ENCODE assay signal across 10 cellular contexts in genomic region chr1:45864124-45864721, GRCh38.
DNase-seq lines count a peak whose midpoint lies in the region; ATAC-seq and TF ChIP-seq lines count a peak whose summit lies in the region.
"Had no signal": no experiment of that assay in that cellular context is flagged by ENCODE, and none has a peak within 500 bp of the region (broad histone marks: within the 10 kb centered on the region; RNA-seq: fewer than 3 reads in every experiment).

No MANE protein-coding gene starts in this region.

- DNase-seq in BJ (ENCODE audit: low read depth) = no peak
- DNase-seq in NCI-H146 treated with DMSO at 0.1 percent for 48 hours (lab: John Stamatoyannopoulos, UW; ENCODE audit: unreplicated experiment) = peak; percentile 5
- peak; percentile 51 for DNase-seq in cerebellar cortex (ENCODE audit: low spot score)
- DNase-seq in neural crest cell (ENCODE audit: low read depth, low spot score) = no peak
- DNase-seq in naive thymus-derived CD4-positive, alpha-beta T cell = no peak
- DNase-seq in NCI-H774 (lab: John Stamatoyannopoulos, UW) = no peak
- DNase-seq in ascending aorta (ENCODE audit: low spot score in 2 of 2) = no peak
- DNase-seq: trophoblast cell had no signal

- no peaks in the 10 kb centered on the region for H3K4me1 ChIP-seq in naive thymus-derived CD4-positive, alpha-beta T cell (ENCODE audit: control insufficient read depth in 2 of 2, insufficient read depth in 2 of 2, low read length in 2 of 2)
- H3K4me1 ChIP-seq in ascending aorta = no peaks in the 10 kb centered on the region

- no peaks in the 10 kb centered on the region for H3K36me3 Mint-ChIP-seq in neural crest cell (ENCODE audit: low read depth)
- peaks cover 0 to 4% (median 0%) of the 10 kb centered on the region in 5 donors for H3K36me3 Mint-ChIP-seq in naive thymus-derived CD4-positive, alpha-beta T cell
- H3K36me3 Mint-ChIP-seq: activated naive CD4-positive, alpha-beta T cell treated with anti-CD3 and anti-CD28 coated beads, Interleukin-2, amount 50 U/mL, for 24 hours had no signal

- TF ChIP-seq CTCF in BJ (IDR thresholded peaks at IDR 0.05; ENCODE audit: insufficient read depth, low read depth, low read length) (no peak), neural crest cell (conservative IDR thresholded peaks at IDR 0.05) (no peak), ascending aorta (IDR thresholded peaks at IDR 0.05) (no peak)

- no peaks in the 10 kb centered on the region for H3K9me3 ChIP-seq in naive thymus-derived CD4-positive, alpha-beta T cell (ENCODE audit: control insufficient read depth in 2 of 3, low read length in 3 of 3)
- no peaks in the 10 kb centered on the region for H3K9me3 ChIP-seq in ascending aorta

- H3K36me3 ChIP-seq in BJ (ENCODE audit: control insufficient read depth, insufficient read depth, low read length) = no peaks in the 10 kb centered on the region
- H3K36me3 ChIP-seq in naive thymus-derived CD4-positive, alpha-beta T cell (ENCODE audit: control insufficient read depth in 2 of 3, insufficient read depth in 3 of 3, low read length in 3 of 3) = no peaks in the 10 kb centered on the region
- no peaks in the 10 kb centered on the region for H3K36me3 ChIP-seq in ascending aorta

- H3K4me3 ChIP-seq in BJ (ENCODE audit: low read depth, low read length) (peak overlapping the region; percentile 37), ascending aorta (peak overlapping the region in 1 of 2 donors; percentile 28)
- no peak overlapping the region for H3K4me3 ChIP-seq in naive thymus-derived CD4-positive, alpha-beta T cell (ENCODE audit: low read length)

- peaks cover 57% of the 10 kb centered on the region for H3K4me1 Mint-ChIP-seq in neural crest cell
- peaks cover 5 to 19% (median 16%) of the 10 kb centered on the region in 7 donors for H3K4me1 Mint-ChIP-seq in naive thymus-derived CD4-positive, alpha-beta T cell

- no peak for ATAC-seq in GM18907 (IDR thresholded peaks at IDR 0.05; ENCODE audit: unreplicated experiment)
- no peak for ATAC-seq in naive thymus-derived CD4-positive, alpha-beta T cell

- intact Hi-C loops in naive thymus-derived CD4-positive, alpha-beta T cell (cut with micrococcal nuclease) = no loop called here
- intact Hi-C loops in ascending aorta (cut with DNase I) = no loop called here

- no peaks in the 10 kb centered on the region for H3K9me3 Mint-ChIP-seq in neural crest cell
- peaks cover 0 to under 1% (median 0%) of the 10 kb centered on the region in 11 donors for H3K9me3 Mint-ChIP-seq in naive thymus-derived CD4-positive, alpha-beta T cell
- H3K9me3 Mint-ChIP-seq: activated naive CD4-positive, alpha-beta T cell treated with anti-CD3 and anti-CD28 coated beads, Interleukin-2, amount 50 U/mL, for 24 hours had no signal

- no peak overlapping the region for H3K27ac Mint-ChIP-seq in neural crest cell (ENCODE audit: unreplicated experiment)
- no peak overlapping the region for H3K27ac Mint-ChIP-seq in naive thymus-derived CD4-positive, alpha-beta T cell
- H3K27ac Mint-ChIP-seq: activated naive CD4-positive, alpha-beta T cell treated with anti-CD3 and anti-CD28 coated beads, Interleukin-2, amount 50 U/mL, for 24 hours had no signal

- no peak overlapping the region for H3K27ac ChIP-seq in naive thymus-derived CD4-positive, alpha-beta T cell (ENCODE audit: low read depth, low read length)
- no peak overlapping the region for H3K27ac ChIP-seq in ascending aorta

- POLR2A ChIA-PET in BJ (lab: Charles Lee) = no interaction called here
- POLR2A ChIA-PET in naive thymus-derived CD4-positive, alpha-beta T cell (lab: Charles Lee) = no interaction called here

- peak overlapping the region; percentile 9 for H3K4me3 Mint-ChIP-seq in neural crest cell
- no peak overlapping the region for H3K4me3 Mint-ChIP-seq in naive thymus-derived CD4-positive, alpha-beta T cell
- H3K4me3 Mint-ChIP-seq: activated naive CD4-positive, alpha-beta T cell treated with anti-CD3 and anti-CD28 coated beads, Interleukin-2, amount 50 U/mL, for 24 hours had no signal

- no peaks in the 10 kb centered on the region for H3K27me3 Mint-ChIP-seq in neural crest cell (ENCODE audit: low read depth)
- H3K27me3 Mint-ChIP-seq in naive thymus-derived CD4-positive, alpha-beta T cell = no peaks in the 10 kb centered on the region
- H3K27me3 Mint-ChIP-seq: activated naive CD4-positive, alpha-beta T cell treated with anti-CD3 and anti-CD28 coated beads, Interleukin-2, amount 50 U/mL, for 24 hours had no signal

- CTCF ChIA-PET in BJ (lab: Yijun Ruan, JAX) = interaction anchor here (0.7 to 2.1 kb wide), 4 partner anchors 9 to 533 kb away, joined by 3 to 6 read pairs (median 4); no protein-coding TSS in a partner anchor
- CTCF ChIA-PET in naive thymus-derived CD4-positive, alpha-beta T cell (lab: Charles Lee) = no interaction called here

- H3K27me3 ChIP-seq in BJ (ENCODE audit: control insufficient read depth, insufficient read depth, low read length) (no peaks in the 10 kb centered on the region), ascending aorta (no peaks in the 10 kb centered on the region)
- H3K27me3 ChIP-seq in naive thymus-derived CD4-positive, alpha-beta T cell (ENCODE audit: control insufficient read depth in 2 of 2, insufficient read depth in 2 of 2, low read length in 2 of 2) = no peaks in the 10 kb centered on the region

Comparison
In these comparisons a context has a peak if more than half of its experiments do, and no peak if none do; other contexts are left out.
1. DNase-seq: peak in NCI-H146 treated with DMSO at 0.1 percent for 48 hours (single experiment) and cerebellar cortex (single experiment); none in BJ (single experiment), neural crest cell (single experiment), naive thymus-derived CD4-positive, alpha-beta T cell (0 of 9), NCI-H774 (single experiment) and ascending aorta (0 of 2).